Comparison of ENCODE assay signal across 29 cellular contexts in the genomic region with DNA sequence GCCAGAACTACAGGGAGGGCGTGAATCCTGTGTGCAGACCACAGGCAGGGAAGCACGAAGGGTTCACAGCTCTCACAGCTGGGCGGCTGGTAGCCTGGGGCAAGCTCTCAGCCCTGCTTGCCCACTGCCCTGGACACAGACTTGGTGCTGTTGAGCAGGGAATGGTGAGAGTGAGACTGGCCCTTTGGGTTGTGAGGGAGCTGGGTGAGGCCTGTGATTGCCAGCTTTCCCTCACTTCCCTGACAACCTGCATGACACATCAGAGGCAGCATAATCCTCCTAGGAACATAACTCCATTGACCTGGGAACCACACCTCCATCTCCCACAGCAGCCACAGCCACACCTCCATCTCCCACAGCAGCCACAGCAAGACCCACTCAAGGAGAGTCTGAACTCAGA.
DNase-seq lines count a peak whose midpoint lies in the region; ATAC-seq and TF ChIP-seq lines count a peak whose summit lies in the region.
"Had no signal": no experiment of that assay in that cellular context is flagged by ENCODE, and none has a peak within 500 bp of the region (broad histone marks: within the 10 kb centered on the region; RNA-seq: fewer than 3 reads in every experiment).

No MANE protein-coding gene starts in this region.

- H3K4me1 Mint-ChIP-seq in T-cell: no peaks in the 10 kb centered on the region
- H3K4me1 Mint-ChIP-seq: activated CD4-positive, alpha-beta T cell treated with anti-CD3 and anti-CD28 coated beads, Interleukin-2, amount 10 ng/mL, durations not matched to agents 24 days and 14 days; CD4-positive, alpha-beta memory T cell had no signal

- 93% methylated on average over 2 of the region's 3 CpGs; no CpG with 5 or more reads in 1 of the 2 donors for whole genome bisulfite sequencing in esophagus squamous epithelium, 2 donors

- CTCF ChIA-PET in HCT116 (lab: Charles Lee): interaction anchor here (0.7 kb wide), 1 partner anchor 111 kb away, joined by 3 read pairs; no protein-coding TSS in a partner anchor
- CTCF ChIA-PET in RWPE1 (lab: Yijun Ruan, JAX): interaction anchor here (1.4 kb wide), 1 partner anchor 111 kb away, joined by 4 read pairs; no protein-coding TSS in a partner anchor
- CTCF ChIA-PET in T-cell (lab: Charles Lee): no interaction called here

- no peak overlapping the region for H3K9ac ChIP-seq in HCT116 (ENCODE audit: low read length)

- no peaks in the 10 kb centered on the region for H4K20me1 ChIP-seq in HCT116 (ENCODE audit: insufficient read depth)

- no peak overlapping the region for H2AFZ ChIP-seq in HCT116 (ENCODE audit: low read depth, low read length, poor library complexity, severe bottlenecking)

- POLR2A ChIA-PET in HCT116 (lab: Charles Lee) (no interaction called here), RWPE1 (lab: Yijun Ruan, JAX; ENCODE audit: low non-redundant PET) (interaction anchor here (0.6 kb wide), 1 partner anchor 42 kb away, joined by 7 read pairs; no protein-coding TSS in a partner anchor), T-cell (lab: Charles Lee) (no interaction called here)

- H3K4me2 ChIP-seq in HCT116 (ENCODE audit: low read length): peak overlapping the region; percentile 27; the same call in 1 of the 2 replicates

- H3K9me2 ChIP-seq in HCT116 (ENCODE audit: insufficient read depth): no peaks in the 10 kb centered on the region

- no peaks in the 10 kb centered on the region for H3K79me2 ChIP-seq in HCT116 (ENCODE audit: insufficient read depth, low read length)

- no peak for TF ChIP-seq CTCF in HCT116 (IDR thresholded peaks at IDR 0.05 in 2 of 3, conservative IDR thresholded peaks at IDR 0.05 in 1 of 3; ENCODE audit: borderline replicate concordance in 1 of 3, insufficient read depth in 1 of 3, low read depth in 2 of 3, low read length in 2 of 3)
- TF ChIP-seq CTCF in RWPE1 (conservative IDR thresholded peaks at IDR 0.05; ENCODE audit: low read depth): no peak
- TF ChIP-seq CTCF in esophagus squamous epithelium (IDR thresholded peaks at IDR 0.05): no peak

- H3K4me3 Mint-ChIP-seq in T-cell: no peak overlapping the region
- H3K4me3 Mint-ChIP-seq: activated CD4-positive, alpha-beta T cell treated with anti-CD3 and anti-CD28 coated beads, Interleukin-2, amount 10 ng/mL, durations not matched to agents 24 days and 14 days; activated CD8-positive, alpha-beta memory T cell treated with anti-CD3 and anti-CD28 coated beads, Interleukin-2, amount 10 ng/mL, durations not matched to agents 7 days and 5 days; CD4-positive, alpha-beta memory T cell; naive thymus-derived CD8-positive, alpha-beta T cell had no signal

- peaks cover 7% of the 10 kb centered on the region for H3K36me3 Mint-ChIP-seq in T-cell

- H3K4me1 ChIP-seq in HCT116 (ENCODE audit: control insufficient read depth in 1 of 2, insufficient read depth in 2 of 2, low read length in 2 of 2): peaks cover 0 to 17% of the 10 kb centered on the region in 2 experiments; a peak in 1 of 4 replicates
- peaks cover 0 to 29% (median 0%) of the 10 kb centered on the region in 3 donors for H3K4me1 ChIP-seq in esophagus squamous epithelium
- H3K4me1 ChIP-seq: tibial nerve had no signal

- no peak overlapping the region for H3K4me3 ChIP-seq in HCT116 (replicated peaks in 1 of 2; ENCODE audit: low read depth in 1 of 2, low read length in 2 of 2)
- no peak overlapping the region for H3K4me3 ChIP-seq in esophagus squamous epithelium
- H3K4me3 ChIP-seq: tibial nerve had no signal

- TF ChIP-seq POLR2A in HCT116 (IDR thresholded peaks at IDR 0.05; ENCODE audit: borderline replicate concordance, extremely low read depth, insufficient read depth, insufficient read length) (no peak), esophagus squamous epithelium (IDR thresholded peaks at IDR 0.05) (peak in 1 of 4 donors; percentile 13)

- H3K27ac Mint-ChIP-seq in T-cell: no peak overlapping the region
- H3K27ac Mint-ChIP-seq: activated CD4-positive, alpha-beta T cell treated with anti-CD3 and anti-CD28 coated beads, Interleukin-2, amount 10 ng/mL, durations not matched to agents 24 days and 14 days; activated CD8-positive, alpha-beta memory T cell treated with anti-CD3 and anti-CD28 coated beads, Interleukin-2, amount 10 ng/mL, durations not matched to agents 7 days and 5 days; CD4-positive, alpha-beta memory T cell; naive thymus-derived CD8-positive, alpha-beta T cell had no signal

- RAD21 ChIA-PET in HCT116 (lab: Charles Lee; ENCODE audit: low non-redundant PET in 1 of 2, low total read pairs in 2 of 2, uncharacterized antibody in 2 of 2, unreplicated experiment in 2 of 2): no interaction called here

- ATAC-seq in HCT116 (no peak), T-cell (replicated peaks in 1 of 4) (no peak), HG02852 (IDR thresholded peaks at IDR 0.05; ENCODE audit: unreplicated experiment) (no peak)
- ATAC-seq: activated CD8-positive, alpha-beta memory T cell treated with anti-CD3 and anti-CD28 coated beads, Interleukin-2, amount 10 ng/mL, durations not matched to agents 7 days and 5 days; left ventricle myocardium superior; naive thymus-derived CD8-positive, alpha-beta T cell had no signal

- H3K36me3 ChIP-seq in HCT116 (ENCODE audit: control insufficient read depth in 1 of 2, insufficient read depth in 2 of 2, low read length in 2 of 2) (no peaks in the 10 kb centered on the region), esophagus squamous epithelium (no peaks in the 10 kb centered on the region)
- H3K36me3 ChIP-seq: tibial nerve had no signal

- peaks cover 3 to 13% (median 8%) of the 10 kb centered on the region in 3 donors for H3K9me3 Mint-ChIP-seq in T-cell
- H3K9me3 Mint-ChIP-seq: activated CD4-positive, alpha-beta T cell treated with anti-CD3 and anti-CD28 coated beads, Interleukin-2, amount 10 ng/mL, durations not matched to agents 24 days and 14 days had no signal

- H3K27me3 ChIP-seq in HCT116 (ENCODE audit: insufficient read depth, low read length): no peaks in the 10 kb centered on the region
- H3K27me3 ChIP-seq in esophagus squamous epithelium: peaks cover 0 to 10% (median 0%) of the 10 kb centered on the region in 4 donors

- TF ChIP-seq RAD21 in HCT116 (IDR thresholded peaks at IDR 0.05; ENCODE audit: low read depth): no peak

- peaks cover 34 to 54% of the 10 kb centered on the region in 2 donors for H3K27me3 Mint-ChIP-seq in T-cell

- no peak overlapping the region for H3K27ac ChIP-seq in HCT116 (ENCODE audit: low read depth, low read length)
- H3K27ac ChIP-seq in RWPE1: peak overlapping the region; percentile 22; the same call in 1 of the 2 replicates
- peak overlapping the region; percentile 58 to 87 (median 81) for H3K27ac ChIP-seq in esophagus squamous epithelium
- H3K27ac ChIP-seq: tibial nerve had no signal

- no TSS peak for BruUV-seq in HCT116 (replicated peaks; lab: Mats Ljungman, UMichigan)

- DNase-seq in HCT116 (ENCODE audit: low read depth, low spot score) (no peak), RWPE1 (ENCODE audit: low spot score) (no peak), esophagus squamous epithelium (lab: John Stamatoyannopoulos, UW) (no peak), renal cortical epithelial cell (ENCODE audit: low read depth) (peak; percentile 23), NK-92 (lab: John Stamatoyannopoulos, UW; ENCODE audit: unreplicated experiment) (no peak), T-cell (no peak)
- no peak for DNase-seq in activated effector memory CD4-positive, alpha-beta T cell treated with anti-CD3 and anti-CD28 coated beads, Interleukin-2, amount 50 U/mL, for 16 hours
- DNase-seq: activated CD4-positive, alpha-beta T cell treated with anti-CD3 and anti-CD28 coated beads, Interleukin-2, amount 10 ng/mL, durations not matched to agents 24 days and 14 days; activated CD8-positive, alpha-beta memory T cell treated with anti-CD3 and anti-CD28 coated beads, Interleukin-2, amount 10 ng/mL, durations not matched to agents 7 days and 5 days; activated naive CD4-positive, alpha-beta T cell treated with Interleukin-2 at 50 U/mL for 16 hours; activated T-cell treated with anti-CD3 and anti-CD28 coated beads, Interleukin-2, amount 50 U/mL, for 48 hours; CD4-positive, alpha-beta memory T cell; effector CD8-positive, alpha-beta T cell; erythroblast; foreskin melanocyte; hippocampal formation; KG1; left ventricle myocardium superior; naive thymus-derived CD8-positive, alpha-beta T cell; NCI-H1436; NCI-H2081 treated with DMSO at 0.1 percent for 48 hours; NCI-H345; NCI-H748 treated with DMSO at 0.1 percent for 48 hours; Right ventricle myocardium superior; stimulated activated CD4-positive, alpha-beta T cell treated with anti-CD3 and anti-CD28 coated beads, Interleukin-1b, Interleukin-23, amount 100 ng/mL, for 48 hours; stimulated activated CD8-positive, alpha-beta memory T cell treated with anti-CD3 and anti-CD28 coated beads, Interleukin-4, amount 100 ng/mL, for 48 hours; T-helper 9 cell had no signal

- intact Hi-C loops in HCT116 (cut with micrococcal nuclease): loop anchor here (5.0 kb wide), 1 partner anchor 337 kb away; no protein-coding TSS in a partner anchor
- intact Hi-C loops in esophagus squamous epithelium (cut with DNase I): no loop called here

- H3K9me3 ChIP-seq in HCT116 (ENCODE audit: control insufficient read depth in 1 of 2, insufficient read depth in 1 of 2, low read depth in 1 of 2, low read length in 2 of 2) (no peaks in the 10 kb centered on the region), esophagus squamous epithelium (no peaks in the 10 kb centered on the region)

TF ChIP-seq in HCT116, 20 proteins besides CTCF, POLR2A, EP300 and RAD21 (continues in another document):
- TF ChIP-seq CBX3 (IDR thresholded peaks at IDR 0.05; ENCODE audit: low read depth) (no peak), EZH2phosphoT487 (IDR thresholded peaks at IDR 0.05; ENCODE audit: borderline replicate concordance) (no peak), JUND (IDR thresholded peaks at IDR 0.05) (no peak), ZFX (IDR thresholded peaks at IDR 0.05) (no peak), ZNF274 (IDR thresholded peaks at IDR 0.05; ENCODE audit: low read depth, low read length) (no peak), ELF1 (IDR thresholded peaks at IDR 0.05; ENCODE audit: borderline replicate concordance, low read depth) (no peak), SRF (IDR thresholded peaks at IDR 0.05; ENCODE audit: low read depth) (no peak), POLR2AphosphoS5 (IDR thresholded peaks at IDR 0.05; ENCODE audit: low read depth, low read length) (no peak), YY1 (IDR thresholded peaks at IDR 0.05; ENCODE audit: extremely low read depth, insufficient replicate concordance, low read depth, low read length) (no peak), EZH2 (IDR thresholded peaks at IDR 0.05) (no peak)
- TF ChIP-seq, protein P1, sequence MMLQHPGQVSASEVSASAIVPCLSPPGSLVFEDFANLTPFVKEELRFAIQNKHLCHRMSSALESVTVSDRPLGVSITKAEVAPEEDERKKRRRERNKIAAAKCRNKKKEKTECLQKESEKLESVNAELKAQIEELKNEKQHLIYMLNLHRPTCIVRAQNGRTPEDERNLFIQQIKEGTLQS (IDR thresholded peaks at IDR 0.05): no peak

Comparison
In these comparisons a context has a peak if more than half of its experiments do, and no peak if none do; other contexts are left out.
1. CTCF ChIA-PET loops: an anchor here in HCT116 (0.7 kb wide) and RWPE1 (1.4 kb wide); none called in T-cell.